In genomic region chr11:121309688-121310087, GRCh38 we compare ENCODE assay signal across 11 cellular contexts. TPM values are rescaled to one million over a fixed set of nuclear protein-coding genes. Genes with fewer than 3 reads are reported as not detected.
DNase-seq lines count a peak whose midpoint lies in the region; ATAC-seq and TF ChIP-seq lines count a peak whose summit lies in the region.
"Had no signal": no experiment of that assay in that cellular context is flagged by ENCODE, and none has a peak within 500 bp of the region (broad histone marks: within the 10 kb centered on the region; RNA-seq: fewer than 3 reads in every experiment).

No MANE protein-coding gene starts in this region.

- peak; percentile 93 for ATAC-seq in GM18868 (IDR thresholded peaks at IDR 0.05; ENCODE audit: unreplicated experiment)
- ATAC-seq in GM21390 (IDR thresholded peaks at IDR 0.05; ENCODE audit: unreplicated experiment): peak; percentile 94
- ATAC-seq in HG03097 (IDR thresholded peaks at IDR 0.05; ENCODE audit: low FRiP score, unreplicated experiment): peak; percentile 76
- ATAC-seq in memory B cell (ENCODE audit: low read depth): peak; percentile 37

- no peak overlapping the region for H3K27ac ChIP-seq in dorsolateral prefrontal cortex
- H3K27ac ChIP-seq: PC-9 had no signal

- intact Hi-C loops in dorsolateral prefrontal cortex (cut with DNase I): no loop called here

- in situ Hi-C loops in HAP-1 (cut with MboI; ENCODE audit: low sequenced_read_pairs): no loop called here

- peaks cover 29% of the 10 kb centered on the region for H3K36me3 ChIP-seq in HAP-1 (replicated peaks)

- no peaks in the 10 kb centered on the region for H3K9me3 ChIP-seq in HAP-1

- H3K4me3 ChIP-seq in HAP-1 (no peak overlapping the region), dorsolateral prefrontal cortex (no peak overlapping the region)
- H3K4me3 ChIP-seq: PC-9 had no signal

- H3K27me3 ChIP-seq in HAP-1 (ENCODE audit: low read depth): no peaks in the 10 kb centered on the region
- no peaks in the 10 kb centered on the region for H3K27me3 ChIP-seq in dorsolateral prefrontal cortex

- no peaks in the 10 kb centered on the region for H3K9me3 Mint-ChIP-seq in memory B cell
- H3K9me3 Mint-ChIP-seq: nephron progenitor cell had no signal

- H3K4me1 Mint-ChIP-seq in memory B cell: peaks cover 7% of the 10 kb centered on the region
- H3K4me1 Mint-ChIP-seq: nephron progenitor cell had no signal

- H3K27ac Mint-ChIP-seq in memory B cell: peak overlapping the region; percentile 4
- H3K27ac Mint-ChIP-seq: nephron progenitor cell had no signal

- H3K27me3 Mint-ChIP-seq in memory B cell: no peaks in the 10 kb centered on the region

- no peak overlapping the region for H3K4me3 Mint-ChIP-seq in memory B cell
- H3K4me3 Mint-ChIP-seq: nephron progenitor cell had no signal

- no peaks in the 10 kb centered on the region for H3K4me1 ChIP-seq in HAP-1

- H3K36me3 Mint-ChIP-seq in memory B cell: peaks cover 19% of the 10 kb centered on the region

- DNase-seq in memory B cell (ENCODE audit: low spot score in 2 of 2): no peak
- no peak for DNase-seq in HAP-1 (ENCODE audit: low spot score in 2 of 2)
- DNase-seq in stimulated activated CD4-positive, alpha-beta T cell treated with anti-CD3 and anti-CD28 coated beads, Interleukin-4, amount 100 ng/mL, for 1 hour: no peak
- no peak for DNase-seq in dorsolateral prefrontal cortex
- DNase-seq: activated CD4-positive, CD25-positive, alpha-beta regulatory T cell; NCI-H1105; nephron progenitor cell; PC-9 had no signal

- no peak for TF ChIP-seq CTCF in dorsolateral prefrontal cortex (IDR thresholded peaks at IDR 0.05 in 54 of 56, conservative IDR thresholded peaks at IDR 0.05 in 2 of 56; ENCODE audit: low read depth in 1 of 56, partially characterized antibody in 56 of 56)

RNA-seq across cellular contexts. Expression of gene SC5D, which starts 17.1 kb away (rescaled TPM):
- total RNA-seq in dorsolateral prefrontal cortex: 100 to 1,000 TPM in 9 of 120 experiments, 10 to 100 TPM in 111; 49.4 to 107 (median 80.7) TPM

Comparison
In these comparisons a context has a peak if more than half of its experiments do, and no peak if none do; other contexts are left out.
1. ATAC-seq: peak in every context shown above with its lines; median percentile 94 in GM21390; 93 in GM18868; 76 in HG03097; 37 in memory B cell.